Comparison of ENCODE assay signal across 28 cellular contexts in genomic region chr4:68082758-68083157, GRCh38. TPM values are rescaled to one million over a fixed set of nuclear protein-coding genes. Genes with fewer than 3 reads are reported as not detected.
"Had no signal": no experiment of that assay in that cellular context is flagged by ENCODE, and none has a peak within 500 bp of the region (broad histone marks: within the 10 kb centered on the region; RNA-seq: fewer than 3 reads in every experiment).

No MANE protein-coding gene starts in this region.

- H3K4me1 ChIP-seq: gastrocnemius medialis, heart right ventricle, left lung, lower lobe of right lung had no signal

- H3K27ac Mint-ChIP-seq: mesothelial cell of epicardium had no signal

- DNase-seq: dermis blood vessel endothelial cell; dorsolateral prefrontal cortex; effector CD4-positive, alpha-beta T cell; effector memory CD4-positive, alpha-beta T cell; erythroblast; esophagus squamous epithelium; foreskin fibroblast; foreskin melanocyte; gastrocnemius medialis; glutamatergic neuron; head of caudate nucleus; heart right ventricle; hippocampal formation; left cardiac atrium; left lung; left ventricle myocardium superior; lower lobe of right lung; mesenchymal stem cell; mucosa of descending colon had no signal

- ATAC-seq: gastrocnemius medialis, heart right ventricle, left cardiac atrium, left lung, left ventricle myocardium superior, mucosa of descending colon had no signal

- H3K4me3 Mint-ChIP-seq: mesothelial cell of epicardium had no signal

- H3K9me3 ChIP-seq: esophagus squamous epithelium, gastrocnemius medialis, mucosa of descending colon had no signal

- H3K36me3 ChIP-seq: esophagus squamous epithelium, gastrocnemius medialis, heart right ventricle, left lung, lower lobe of right lung had no signal

- H3K27ac ChIP-seq: coronary artery, dorsolateral prefrontal cortex, epithelial cell of prostate, esophagus squamous epithelium, gastrocnemius medialis, heart right ventricle, left lung, lower lobe of right lung had no signal

- H3K4me3 ChIP-seq: coronary artery, dorsolateral prefrontal cortex, esophagus squamous epithelium, gastrocnemius medialis, heart right ventricle, left lung, lower lobe of right lung, mucosa of descending colon had no signal

- H3K27me3 ChIP-seq: esophagus squamous epithelium, gastrocnemius medialis, heart right ventricle, left lung had no signal

RNA-seq across cellular contexts. Expression of gene TMPRSS11F, which starts 46.9 kb away (rescaled TPM):
- total RNA-seq: cerebellum, dermis blood vessel endothelial cell, endothelial cell of umbilical vein, gastrocnemius medialis, glomerular endothelial cell, heart right ventricle, kidney epithelial cell, left cardiac atrium, left lung, left ventricle myocardium superior, lower lobe of right lung, lung microvascular endothelial cell, mesenteric fat pad, mucosa of descending colon had no signal
- polyA plus RNA-seq: endothelial cell of umbilical vein, heart right ventricle had no signal
